8 cellular contexts compared by ENCODE assay signal in genomic region chr6:139219271-139219729, GRCh38.
A peak's percentile ranks its signal among the peaks of the same experiment; 100 is the strongest.
DNase-seq lines count a peak whose midpoint lies in the region; ATAC-seq and TF ChIP-seq lines count a peak whose summit lies in the region.

No MANE protein-coding gene starts in this region.

- H3K9me3 Mint-ChIP-seq in activated naive CD8-positive, alpha-beta T cell treated with anti-CD3 and anti-CD28 coated beads for 36 hours = peaks cover 3% of the 10 kb centered on the region
- peaks cover 3% of the 10 kb centered on the region for H3K9me3 Mint-ChIP-seq in progenitor cell of endocrine pancreas (ENCODE audit: low read depth)

- H3K36me3 ChIP-seq in cardiac muscle cell (no peaks in the 10 kb centered on the region), urinary bladder (ENCODE audit: insufficient read depth) (no peaks in the 10 kb centered on the region)

- H3K27ac Mint-ChIP-seq in activated naive CD8-positive, alpha-beta T cell treated with anti-CD3 and anti-CD28 coated beads for 36 hours = peak overlapping the region; percentile 45
- H3K27ac Mint-ChIP-seq in progenitor cell of endocrine pancreas = peak overlapping the region; percentile 53

- no peak overlapping the region for H3K4me3 Mint-ChIP-seq in activated naive CD8-positive, alpha-beta T cell treated with anti-CD3 and anti-CD28 coated beads for 36 hours
- H3K4me3 Mint-ChIP-seq in progenitor cell of endocrine pancreas (ENCODE audit: low read depth) = peak overlapping the region; percentile 12

- no peaks in the 10 kb centered on the region for H3K4me1 ChIP-seq in cardiac muscle cell (ENCODE audit: low read depth)
- no peaks in the 10 kb centered on the region for H3K4me1 ChIP-seq in urinary bladder (ENCODE audit: insufficient read depth)

- peak; percentile 100 for ATAC-seq in HG02759 (IDR thresholded peaks at IDR 0.05; ENCODE audit: unreplicated experiment)

- H3K27ac ChIP-seq in cardiac muscle cell = peak overlapping the region; percentile 97
- peak overlapping the region; percentile 14 for H3K27ac ChIP-seq in urinary bladder (ENCODE audit: low read depth)

- H3K36me3 Mint-ChIP-seq in activated naive CD8-positive, alpha-beta T cell treated with anti-CD3 and anti-CD28 coated beads for 36 hours = no peaks in the 10 kb centered on the region
- no peaks in the 10 kb centered on the region for H3K36me3 Mint-ChIP-seq in progenitor cell of endocrine pancreas (ENCODE audit: insufficient read depth)

- no peaks in the 10 kb centered on the region for H3K27me3 Mint-ChIP-seq in activated naive CD8-positive, alpha-beta T cell treated with anti-CD3 and anti-CD28 coated beads for 36 hours
- no peaks in the 10 kb centered on the region for H3K27me3 Mint-ChIP-seq in progenitor cell of endocrine pancreas

- no peaks in the 10 kb centered on the region for H3K9me3 ChIP-seq in cardiac muscle cell (ENCODE audit: low read depth)

- peak; percentile 82 for TF ChIP-seq CTCF in GM12875 (IDR thresholded peaks at IDR 0.05; ENCODE audit: borderline replicate concordance, insufficient read depth, low read depth, low read length)
- peak; percentile 92 for TF ChIP-seq CTCF in cardiac muscle cell (IDR thresholded peaks at IDR 0.05; ENCODE audit: low read depth, low read length)
- peak; percentile 71 for TF ChIP-seq CTCF in progenitor cell of endocrine pancreas (IDR thresholded peaks at IDR 0.05; ENCODE audit: unreplicated experiment)

- no peak overlapping the region for H3K4me3 ChIP-seq in GM12875 (ENCODE audit: low read depth, low read length)
- no peak overlapping the region for H3K4me3 ChIP-seq in cardiac muscle cell
- H3K4me3 ChIP-seq in urinary bladder (ENCODE audit: low read depth, low read length) = no peak overlapping the region

- H3K27me3 ChIP-seq in cardiac muscle cell = no peaks in the 10 kb centered on the region

- H3K4me1 Mint-ChIP-seq in activated naive CD8-positive, alpha-beta T cell treated with anti-CD3 and anti-CD28 coated beads for 36 hours = peaks cover 5% of the 10 kb centered on the region
- peaks cover 4% of the 10 kb centered on the region for H3K4me1 Mint-ChIP-seq in progenitor cell of endocrine pancreas (ENCODE audit: low read depth)

- peak; percentile 60 for DNase-seq in NCI-H1092 treated with DMSO at 0.1 percent for 48 hours (lab: John Stamatoyannopoulos, UW)
- peak; percentile 46 for DNase-seq in SKM-1 (lab: John Stamatoyannopoulos, UW; ENCODE audit: unreplicated experiment)
- DNase-seq in activated naive CD8-positive, alpha-beta T cell treated with anti-CD3 and anti-CD28 coated beads for 36 hours = peak; percentile 64
- DNase-seq in cardiac muscle cell (ENCODE audit: low read depth in 1 of 2, low spot score in 1 of 2) = peak; percentile 90 to 95
- DNase-seq in progenitor cell of endocrine pancreas (ENCODE audit: low spot score, unreplicated experiment) = peak; percentile 62

- 6% methylated on average over 7 of the region's 7 CpGs for WGBS in urinary bladder
